18 cellular contexts compared by ENCODE assay signal in the genomic region with DNA sequence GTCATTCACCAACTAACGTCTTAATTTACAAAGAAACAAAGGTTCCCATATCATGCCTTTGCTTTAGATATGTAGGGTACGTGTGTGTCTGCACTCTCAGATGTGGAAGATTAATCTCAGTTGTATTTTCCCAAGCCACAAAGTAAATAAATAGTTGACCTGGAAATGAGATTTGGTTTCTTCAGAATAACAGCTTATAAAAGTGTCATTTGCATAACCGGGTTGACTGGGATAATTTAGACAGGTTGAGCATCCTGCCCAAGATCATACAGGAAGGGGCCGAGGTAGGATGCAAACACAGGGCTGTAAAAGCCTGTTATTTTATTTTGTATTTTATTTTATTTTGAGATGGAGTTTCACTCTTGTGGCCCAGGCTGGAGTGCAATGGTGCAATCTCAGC. TPM values are rescaled to one million over a fixed set of nuclear protein-coding genes. Genes with fewer than 3 reads are reported as not detected.
DNase-seq lines count a peak whose midpoint lies in the region; ATAC-seq and TF ChIP-seq lines count a peak whose summit lies in the region.
"Had no signal": no experiment of that assay in that cellular context is flagged by ENCODE, and none has a peak within 500 bp of the region (broad histone marks: within the 10 kb centered on the region; RNA-seq: fewer than 3 reads in every experiment).

No MANE protein-coding gene starts in this region.

- POLR2A ChIA-PET in CD4-positive, alpha-beta memory T cell (lab: Charles Lee; ENCODE audit: partially characterized antibody) = interaction anchor here (0.9 to 10.8 kb wide), 18 partner anchors 9 to 221 kb away, joined by 3 to 162 read pairs (median 5); a partner anchor contains a TSS
- POLR2A ChIA-PET in activated CD8-positive, alpha-beta T cell treated with anti-CD3 and anti-CD28 coated beads, Interleukin-2, amount 10 ng/mL, durations not matched to agents 7 days and 5 days (lab: Charles Lee) = interaction anchor here (0.6 to 1.5 kb wide), 6 partner anchors 11 to 130 kb away, joined by 3 to 9 read pairs (median 4); a partner anchor contains a TSS
- POLR2A ChIA-PET in naive thymus-derived CD8-positive, alpha-beta T cell (lab: Charles Lee) = interaction anchor here (0.6 to 10.0 kb wide), 10 partner anchors 11 to 148 kb away, joined by 3 to 110 read pairs (median 4); a partner anchor contains a TSS

- intact Hi-C loops in CD4-positive, alpha-beta memory T cell (cut with micrococcal nuclease) = no loop called here

- H3K9me3 ChIP-seq in CD4-positive, alpha-beta memory T cell (ENCODE audit: control insufficient read depth in 1 of 2, low read length in 2 of 2) = no peaks in the 10 kb centered on the region

- peak overlapping the region; percentile 89 for H3K27ac ChIP-seq in 22Rv1
- peak overlapping the region; percentile 81 for H3K27ac ChIP-seq in CD4-positive, alpha-beta memory T cell (ENCODE audit: low read depth, low read length)
- H3K27ac ChIP-seq: HL-60, parathyroid adenoma had no signal

- peaks cover 79 to 85% of the 10 kb centered on the region in 2 donors for H3K36me3 Mint-ChIP-seq in CD4-positive, alpha-beta memory T cell
- peaks cover 93% of the 10 kb centered on the region for H3K36me3 Mint-ChIP-seq in activated CD8-positive, alpha-beta T cell treated with anti-CD3 and anti-CD28 coated beads, Interleukin-2, amount 10 ng/mL, durations not matched to agents 7 days and 5 days (ENCODE audit: low read depth)
- peaks cover 14 to 67% (median 67%) of the 10 kb centered on the region in 3 donors for H3K36me3 Mint-ChIP-seq in naive thymus-derived CD8-positive, alpha-beta T cell

- peak overlapping the region in 1 of 2 donors; percentile 28 for H3K4me3 ChIP-seq in CD4-positive, alpha-beta memory T cell (ENCODE audit: low read length in 2 of 2)
- H3K4me3 ChIP-seq: K562 had no signal

- H3K9me3 Mint-ChIP-seq in CD4-positive, alpha-beta memory T cell = no peaks in the 10 kb centered on the region
- no peaks in the 10 kb centered on the region for H3K9me3 Mint-ChIP-seq in activated CD8-positive, alpha-beta T cell treated with anti-CD3 and anti-CD28 coated beads, Interleukin-2, amount 10 ng/mL, durations not matched to agents 7 days and 5 days (ENCODE audit: insufficient read depth)
- H3K9me3 Mint-ChIP-seq in naive thymus-derived CD8-positive, alpha-beta T cell = no peaks in the 10 kb centered on the region

- H3K27ac Mint-ChIP-seq in CD4-positive, alpha-beta memory T cell = peak overlapping the region; percentile 95 to 98 (median 97)
- H3K27ac Mint-ChIP-seq in activated CD8-positive, alpha-beta T cell treated with anti-CD3 and anti-CD28 coated beads, Interleukin-2, amount 10 ng/mL, durations not matched to agents 7 days and 5 days = peak overlapping the region; percentile 92
- H3K27ac Mint-ChIP-seq in naive thymus-derived CD8-positive, alpha-beta T cell = peak overlapping the region; percentile 96 to 100 (median 98)

- no peak for ATAC-seq in activated CD8-positive, alpha-beta T cell treated with anti-CD3 and anti-CD28 coated beads, Interleukin-2, amount 10 ng/mL, durations not matched to agents 7 days and 5 days
- ATAC-seq in naive thymus-derived CD8-positive, alpha-beta T cell = no peak
- ATAC-seq in HG03439 (IDR thresholded peaks at IDR 0.05; ENCODE audit: unreplicated experiment) (no peak), GM18511 (IDR thresholded peaks at IDR 0.05; ENCODE audit: unreplicated experiment) (no peak)
- ATAC-seq: K562, left cardiac atrium had no signal

- TF ChIP-seq CTCF in 22Rv1 (IDR thresholded peaks at IDR 0.05) = no peak

- H3K27me3 ChIP-seq in CD4-positive, alpha-beta memory T cell (ENCODE audit: insufficient read depth, low read length) = no peaks in the 10 kb centered on the region

- no peak for DNase-seq in CD4-positive, alpha-beta memory T cell
- DNase-seq in activated CD8-positive, alpha-beta T cell treated with anti-CD3 and anti-CD28 coated beads, Interleukin-2, amount 10 ng/mL, durations not matched to agents 7 days and 5 days = no peak
- no peak for DNase-seq in naive thymus-derived CD8-positive, alpha-beta T cell
- no peak for DNase-seq in cortex of kidney (lab: John Stamatoyannopoulos, UW)
- DNase-seq: caudate nucleus; left cardiac atrium; NCI-H226; NK-92 treated with Interleukin-12 subunit alpha and Interleukin-12 subunit beta, amount 100 ng/mL, for 24 hours; Right ventricle myocardium superior had no signal

- peaks cover 50% of the 10 kb centered on the region for H3K36me3 ChIP-seq in CD4-positive, alpha-beta memory T cell (ENCODE audit: insufficient read depth, low read length)

- CTCF ChIA-PET in CD4-positive, alpha-beta memory T cell (lab: Charles Lee; ENCODE audit: partially characterized antibody) = interaction anchor here (0.9 to 3.3 kb wide), 9 partner anchors 17 to 217 kb away, joined by 3 to 18 read pairs (median 4); a partner anchor contains a TSS
- CTCF ChIA-PET in activated CD8-positive, alpha-beta T cell treated with anti-CD3 and anti-CD28 coated beads, Interleukin-2, amount 10 ng/mL, durations not matched to agents 7 days and 5 days (lab: Charles Lee) = interaction anchor here (0.8 to 2.2 kb wide), 12 partner anchors 8 to 210 kb away, joined by 3 to 9 read pairs (median 4); a partner anchor contains a TSS

- H3K4me1 ChIP-seq in CD4-positive, alpha-beta memory T cell (ENCODE audit: insufficient read depth, low read length) = peaks cover 75% of the 10 kb centered on the region
- H3K4me1 ChIP-seq: parathyroid adenoma had no signal

- H3K27me3 Mint-ChIP-seq in CD4-positive, alpha-beta memory T cell = no peaks in the 10 kb centered on the region
- H3K27me3 Mint-ChIP-seq in activated CD8-positive, alpha-beta T cell treated with anti-CD3 and anti-CD28 coated beads, Interleukin-2, amount 10 ng/mL, durations not matched to agents 7 days and 5 days (ENCODE audit: low read depth) = no peaks in the 10 kb centered on the region
- no peaks in the 10 kb centered on the region for H3K27me3 Mint-ChIP-seq in naive thymus-derived CD8-positive, alpha-beta T cell

- peak overlapping the region; percentile 81 to 90 (median 82) for H3K4me3 Mint-ChIP-seq in CD4-positive, alpha-beta memory T cell
- H3K4me3 Mint-ChIP-seq in activated CD8-positive, alpha-beta T cell treated with anti-CD3 and anti-CD28 coated beads, Interleukin-2, amount 10 ng/mL, durations not matched to agents 7 days and 5 days = peak overlapping the region; percentile 71
- peak overlapping the region; percentile 61 to 87 (median 82) for H3K4me3 Mint-ChIP-seq in naive thymus-derived CD8-positive, alpha-beta T cell

- H3K4me1 Mint-ChIP-seq in CD4-positive, alpha-beta memory T cell = peaks cover 48 to 83% (median 70%) of the 10 kb centered on the region in 4 donors
- H3K4me1 Mint-ChIP-seq in activated CD8-positive, alpha-beta T cell treated with anti-CD3 and anti-CD28 coated beads, Interleukin-2, amount 10 ng/mL, durations not matched to agents 7 days and 5 days (ENCODE audit: low read depth) = peaks cover 67% of the 10 kb centered on the region
- peaks cover 38 to 85% (median 74%) of the 10 kb centered on the region in 4 donors for H3K4me1 Mint-ChIP-seq in naive thymus-derived CD8-positive, alpha-beta T cell

RNA-seq across cellular contexts. Expression of a gene that starts 19.5 kb away (rescaled TPM):
- total RNA-seq in CD4-positive, alpha-beta memory T cell = 10 to 100 TPM; 81.1 to 89.4 TPM
- 10 to 100 TPM; 12.3 to 20.0 TPM for polyA plus RNA-seq in CD4-positive, alpha-beta memory T cell
- total RNA-seq in activated CD8-positive, alpha-beta T cell treated with anti-CD3 and anti-CD28 coated beads, Interleukin-2, amount 10 ng/mL, durations not matched to agents 7 days and 5 days = 10 to 100 TPM; 47.2 to 50.5 TPM
- total RNA-seq in naive thymus-derived CD8-positive, alpha-beta T cell = 10 to 100 TPM; 76.4 to 78.5 TPM
- 10 to 100 TPM; 12.4 to 19.3 (median 15.7) TPM for polyA plus RNA-seq in naive thymus-derived CD8-positive, alpha-beta T cell

RNA-seq across cellular contexts. Expression of a gene that starts 36.7 kb away (rescaled TPM):
- total RNA-seq in CD4-positive, alpha-beta memory T cell = under 1 TPM in 1 of 2 experiments, not detected in 1; 0.06 TPM
- polyA plus RNA-seq in CD4-positive, alpha-beta memory T cell = not detected
- total RNA-seq in activated CD8-positive, alpha-beta T cell treated with anti-CD3 and anti-CD28 coated beads, Interleukin-2, amount 10 ng/mL, durations not matched to agents 7 days and 5 days = under 1 TPM in 1 of 2 experiments, not detected in 1; 0.05 TPM
- 1 to 10 TPM in 1 of 2 experiments, not detected in 1; 1.2 TPM for total RNA-seq in naive thymus-derived CD8-positive, alpha-beta T cell
- not detected for polyA plus RNA-seq in naive thymus-derived CD8-positive, alpha-beta T cell
- total RNA-seq: fibroblast of villous mesenchyme, left cardiac atrium, mucosa of gallbladder, Right ventricle myocardium superior, skeletal muscle tissue had no signal
